1 cellular context compared by ENCODE assay signal in genomic region chr6:30875244-30876038, GRCh38.
TF ChIP-seq lines count a peak whose summit lies in the region.

No MANE protein-coding gene starts in this region.

TF ChIP-seq in K562, 482 proteins besides CTCF, POLR2A, EP300 and RAD21 (continued from another document):
- TF ChIP-seq MGA (IDR thresholded peaks at IDR 0.05), result peak; percentile 11; the same call in 1 of the 2 replicates
- TF ChIP-seq ZZZ3 (IDR thresholded peaks at IDR 0.05), result no peak
- TF ChIP-seq SIX5 (IDR thresholded peaks at IDR 0.05; ENCODE audit: borderline replicate concordance in 1 of 2, insufficient read depth in 1 of 2, low read depth in 1 of 2, low read length in 2 of 2), result no peak
- TF ChIP-seq FOXM1 (IDR thresholded peaks at IDR 0.05; ENCODE audit: low read depth), result no peak
- no peak for TF ChIP-seq FOXM1 (CRISPR knock-in tag; IDR thresholded peaks at IDR 0.05; ENCODE audit: low read depth)
- TF ChIP-seq CUX1 (CRISPR knock-in tag; IDR thresholded peaks at IDR 0.05), result 0 out of 2 replicates have a peak, but pooled peaks have one; percentile 18
- peak; percentile 69 for TF ChIP-seq NEUROD1 (IDR thresholded peaks at IDR 0.05; ENCODE audit: borderline replicate concordance, low read depth, low read length, partially characterized antibody)
- peak; percentile 59; the same call in 1 of the 2 replicates for TF ChIP-seq MEF2D (tag; conservative IDR thresholded peaks at IDR 0.05; ENCODE audit: low read depth)
- TF ChIP-seq KDM1A (IDR thresholded peaks at IDR 0.05), result peak; percentile 10 to 51; a peak in 1 of 4 replicates
